In the genomic region with DNA sequence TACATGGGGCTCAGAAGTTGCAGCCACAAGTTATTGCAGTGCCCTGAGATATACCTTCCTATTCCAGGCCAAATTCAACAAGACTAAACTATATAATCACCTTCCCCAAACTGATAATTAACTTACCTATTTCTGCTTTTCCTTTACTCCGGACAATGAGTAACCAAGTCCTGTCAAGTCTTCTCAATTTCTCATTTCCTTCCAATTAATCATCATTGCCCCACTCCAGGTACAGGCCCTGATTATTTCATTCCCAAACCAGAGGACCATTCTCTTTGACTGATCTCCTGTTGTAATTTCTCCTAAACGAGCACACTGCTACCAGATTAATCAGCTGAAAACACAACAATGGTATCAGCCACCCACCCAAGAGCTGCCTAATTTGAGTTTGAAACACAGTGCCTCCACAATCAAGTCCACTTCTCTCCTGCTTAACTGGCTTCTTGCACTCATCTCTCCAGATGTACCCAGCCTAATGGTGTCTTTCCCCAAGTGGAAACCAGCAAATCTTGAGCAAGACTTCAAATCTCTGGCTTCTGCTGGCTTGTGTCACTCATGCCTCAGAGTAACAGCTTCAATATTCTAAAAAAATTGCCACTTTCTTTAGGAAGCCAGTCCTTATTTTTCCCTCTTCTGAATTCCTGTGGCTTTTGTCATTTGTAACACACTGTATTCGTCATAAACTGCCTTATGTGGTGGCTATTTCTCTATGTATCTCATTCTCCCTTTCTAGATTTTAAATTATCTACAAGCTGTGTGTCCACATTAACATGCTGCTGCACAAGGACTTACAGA, we compare ENCODE assay signal across 1 cellular context.
TF ChIP-seq lines count a peak whose summit lies in the region.

No MANE protein-coding gene starts in this region.

TF ChIP-seq in HEK293T, 16 proteins besides CTCF, POLR2A, EP300 and RAD21 (continued from another document):
- TF ChIP-seq, protein P1, sequence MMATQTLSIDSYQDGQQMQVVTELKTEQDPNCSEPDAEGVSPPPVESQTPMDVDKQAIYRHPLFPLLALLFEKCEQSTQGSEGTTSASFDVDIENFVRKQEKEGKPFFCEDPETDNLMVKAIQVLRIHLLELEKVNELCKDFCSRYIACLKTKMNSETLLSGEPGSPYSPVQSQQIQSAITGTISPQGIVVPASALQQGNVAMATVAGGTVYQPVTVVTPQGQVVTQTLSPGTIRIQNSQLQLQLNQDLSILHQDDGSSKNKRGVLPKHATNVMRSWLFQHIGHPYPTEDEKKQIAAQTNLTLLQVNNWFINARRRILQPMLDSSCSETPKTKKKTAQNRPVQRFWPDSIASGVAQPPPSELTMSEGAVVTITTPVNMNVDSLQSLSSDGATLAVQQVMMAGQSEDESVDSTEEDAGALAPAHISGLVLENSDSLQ (IDR thresholded peaks at IDR 0.05), result no peak
- TF ChIP-seq FOXK2 (IDR thresholded peaks at IDR 0.05) (no peak), HDGF (IDR thresholded peaks at IDR 0.05; ENCODE audit: borderline replicate concordance) (no peak), FOXM1 (IDR thresholded peaks at IDR 0.05; ENCODE audit: borderline replicate concordance) (no peak), NFRKB (IDR thresholded peaks at IDR 0.05) (no peak), CTBP1 (IDR thresholded peaks at IDR 0.05; ENCODE audit: borderline replicate concordance) (no peak), BHLHE40 (IDR thresholded peaks at IDR 0.05; ENCODE audit: borderline replicate concordance) (no peak), SUZ12 (IDR thresholded peaks at IDR 0.05) (no peak), ELF4 (IDR thresholded peaks at IDR 0.05) (no peak), L3MBTL2 (conservative IDR thresholded peaks at IDR 0.05) (no peak), TARDBP (IDR thresholded peaks at IDR 0.05) (no peak), LEF1 (IDR thresholded peaks at IDR 0.05; ENCODE audit: borderline replicate concordance) (no peak), ZNF384 (IDR thresholded peaks at IDR 0.05) (no peak)
